In genomic region chr19:12789904-12790619, GRCh38 we compare ENCODE assay signal across 8 cellular contexts. TPM values are rescaled to one million over a fixed set of nuclear protein-coding genes. Genes with fewer than 3 reads are reported as not detected.
DNase-seq lines count a peak whose midpoint lies in the region; ATAC-seq and TF ChIP-seq lines count a peak whose summit lies in the region.

No MANE protein-coding gene starts in this region.

- peak overlapping the region; percentile 91 for H3K27ac ChIP-seq in AG04450 (ENCODE audit: low read depth, low read length)

- peaks cover 10% of the 10 kb centered on the region; the same call in 1 of the 2 replicates for H3K9me3 ChIP-seq in AG04450 (ENCODE audit: control insufficient read depth, insufficient read depth, low read length)

- no peak for TF ChIP-seq CTCF in AG04450 (IDR thresholded peaks at IDR 0.05; ENCODE audit: low read depth, low read length)
- TF ChIP-seq CTCF in kidney epithelial cell (IDR thresholded peaks at IDR 0.05; ENCODE audit: insufficient read depth, low read length, poor library complexity, severe bottlenecking) = no peak

- ATAC-seq in GM18873 (IDR thresholded peaks at IDR 0.05; ENCODE audit: low FRiP score, unreplicated experiment) (peak; percentile 26), HG03135 (IDR thresholded peaks at IDR 0.05; ENCODE audit: unreplicated experiment) (peak; percentile 46)

- H3K4me3 ChIP-seq in AG04450 (ENCODE audit: low read depth, low read length) (peak overlapping the region; percentile 57), kidney epithelial cell (ENCODE audit: low read depth, low read length) (peak overlapping the region; percentile 23)

- H3K27me3 ChIP-seq in AG04450 (ENCODE audit: control insufficient read depth, insufficient read depth, low read length) (no peaks in the 10 kb centered on the region), kidney epithelial cell (ENCODE audit: control insufficient read depth, insufficient read depth, low read length) (no peaks in the 10 kb centered on the region)

- CTCF ChIA-PET in AG04450 (lab: Charles Lee) = interaction anchor here (1.6 to 3.6 kb wide), 4 partner anchors 12 to 29 kb away, joined by 5 to 28 read pairs (median 11); no protein-coding TSS in a partner anchor

- no peaks in the 10 kb centered on the region for H3K36me3 ChIP-seq in kidney epithelial cell (ENCODE audit: control insufficient read depth, insufficient read depth, low read length)

- peak; percentile 92 for DNase-seq in AG04450 (ENCODE audit: low read depth, low spot score)
- DNase-seq in NCI-H226 = peak; percentile 91
- DNase-seq in activated CD4-positive, alpha-beta T cell treated with anti-CD3 and anti-CD28 coated beads for 1 hour = peak; percentile 82
- peak; percentile 60 to 88 for DNase-seq in cerebellar nuclear complex (lab: John Stamatoyannopoulos, UW)
- DNase-seq in kidney epithelial cell (ENCODE audit: low read depth) = no peak
- peak; percentile 74 to 85 for DNase-seq in stimulated activated CD4-positive, alpha-beta T cell treated with anti-CD3 and anti-CD28 coated beads, Interleukin-15, amount 100 ng/mL, for 1 hour (ENCODE audit: low read depth in 1 of 2, low spot score in 1 of 2)

- POLR2A ChIA-PET in AG04450 (lab: Yijun Ruan, JAX) = interaction anchor here (0.6 to 4.5 kb wide), 7 partner anchors 7 to 156 kb away, joined by 4 to 157 read pairs (median 11); partner anchors contain the start of genes PRDX2 and THSD8

RNA-seq across cellular contexts. Expression of gene JUNB, which starts 1.2 kb away (rescaled TPM):
- 24.1 and 44.3 TPM in 2 replicates for polyA plus RNA-seq in AG04450 (2011; rRNA removed)
- polyA minus RNA-seq in AG04450 (2011; rRNA and poly(A)+ RNA removed) = 15.7 and 16.4 TPM in 2 replicates
- total RNA-seq in kidney epithelial cell = 395 and 431 TPM in 2 replicates

RNA-seq across cellular contexts. Expression of gene PRDX2, which starts 11.5 kb away (rescaled TPM):
- 187 and 237 TPM in 2 replicates for polyA plus RNA-seq in AG04450 (2011; rRNA removed)
- 146 and 200 TPM in 2 replicates for polyA minus RNA-seq in AG04450 (2011; rRNA and poly(A)+ RNA removed)
- 366 and 396 TPM in 2 replicates for total RNA-seq in kidney epithelial cell

RNA-seq across cellular contexts. Expression of gene THSD8, which starts 11.8 kb away (rescaled TPM):
- polyA plus RNA-seq in AG04450 (2011; rRNA removed) = 1.6 and 2.4 TPM in 2 replicates
- polyA minus RNA-seq in AG04450 (2011; rRNA and poly(A)+ RNA removed) = 0.74 TPM in 1 of 2 replicates, not detected in the other
- not detected in 2 replicates for total RNA-seq in kidney epithelial cell

RNA-seq across cellular contexts. Expression of gene HOOK2, which starts 14.7 kb away (rescaled TPM):
- polyA plus RNA-seq in AG04450 (2011; rRNA removed) = 5.5 and 6.4 TPM in 2 replicates
- polyA minus RNA-seq in AG04450 (2011; rRNA and poly(A)+ RNA removed) = 4.7 and 5.7 TPM in 2 replicates
- 38.7 and 44.1 TPM in 2 replicates for total RNA-seq in kidney epithelial cell

RNA-seq across cellular contexts. Expression of gene RNASEH2A, which starts 16.3 kb away (rescaled TPM):
- 11.6 and 11.7 TPM in 2 replicates for polyA plus RNA-seq in AG04450 (2011; rRNA removed)
- polyA minus RNA-seq in AG04450 (2011; rRNA and poly(A)+ RNA removed) = 15.1 and 18.8 TPM in 2 replicates
- total RNA-seq in kidney epithelial cell = 17.0 and 24.8 TPM in 2 replicates
